Comparison of ENCODE assay signal across 17 cellular contexts in the genomic region with DNA sequence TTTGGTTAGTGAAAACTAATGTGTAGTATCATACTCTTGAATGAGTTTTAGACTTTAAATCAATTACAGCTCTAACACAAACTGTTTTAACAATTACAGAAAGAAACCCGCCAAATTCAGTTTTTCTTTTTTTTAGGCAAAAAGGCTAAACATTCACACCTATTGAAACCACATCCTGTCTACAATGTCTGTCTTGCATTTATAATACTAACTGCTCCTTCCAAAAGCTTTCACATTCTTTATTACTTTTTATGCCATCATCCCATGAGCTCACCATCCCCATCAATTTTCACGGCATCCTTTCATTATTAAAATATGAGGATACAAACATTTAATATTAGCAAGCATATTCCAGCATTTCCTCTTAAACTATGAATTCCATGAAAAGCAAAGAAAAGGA.
DNase-seq lines count a peak whose midpoint lies in the region; ATAC-seq and FAIRE-seq lines count a peak whose summit lies in the region.
"Had no signal": no experiment of that assay in that cellular context is flagged by ENCODE, and none has a peak within 500 bp of the region (broad histone marks: within the 10 kb centered on the region; RNA-seq: fewer than 3 reads in every experiment).

No MANE protein-coding gene starts in this region.

- peak overlapping the region; percentile 3 for H3K4me3 Mint-ChIP-seq in activated CD4-positive, alpha-beta T cell treated with anti-CD3 and anti-CD28 coated beads, Interleukin-2, amount 10 ng/mL, durations not matched to agents 24 days and 14 days
- H3K4me3 Mint-ChIP-seq in stimulated activated memory B cell treated with anti-CD40 and anti-IgM and Interleukin-4, amounts not matched to agents 10 μg/mL and 1 μg/mL and 100 μg/mL, for 72 hours, result no peak overlapping the region

- FAIRE-seq in endometrium (lab: Jason Lieb, UNC), result peak; percentile 18
- FAIRE-seq: H54 had no signal

- peaks cover 4% of the 10 kb centered on the region for H3K9me3 Mint-ChIP-seq in activated CD4-positive, alpha-beta T cell treated with anti-CD3 and anti-CD28 coated beads, Interleukin-2, amount 10 ng/mL, durations not matched to agents 24 days and 14 days
- no peaks in the 10 kb centered on the region for H3K9me3 Mint-ChIP-seq in stimulated activated memory B cell treated with anti-CD40 and anti-IgM and Interleukin-4, amounts not matched to agents 10 μg/mL and 1 μg/mL and 100 μg/mL, for 72 hours

- peak overlapping the region; percentile 25 for H3K27ac Mint-ChIP-seq in activated CD4-positive, alpha-beta T cell treated with anti-CD3 and anti-CD28 coated beads, Interleukin-2, amount 10 ng/mL, durations not matched to agents 24 days and 14 days
- H3K27ac Mint-ChIP-seq in stimulated activated memory B cell treated with anti-CD40 and anti-IgM and Interleukin-4, amounts not matched to agents 10 μg/mL and 1 μg/mL and 100 μg/mL, for 72 hours, result peak overlapping the region; percentile 66

- ATAC-seq in stimulated activated memory B cell treated with anti-CD40 and anti-IgM and Interleukin-4, amounts not matched to agents 10 μg/mL and 1 μg/mL and 100 μg/mL, for 72 hours, result no peak
- ATAC-seq in HG02981 (IDR thresholded peaks at IDR 0.05; ENCODE audit: unreplicated experiment), result no peak

- peaks cover 28% of the 10 kb centered on the region for H3K4me1 Mint-ChIP-seq in activated CD4-positive, alpha-beta T cell treated with anti-CD3 and anti-CD28 coated beads, Interleukin-2, amount 10 ng/mL, durations not matched to agents 24 days and 14 days
- H3K4me1 Mint-ChIP-seq in stimulated activated memory B cell treated with anti-CD40 and anti-IgM and Interleukin-4, amounts not matched to agents 10 μg/mL and 1 μg/mL and 100 μg/mL, for 72 hours, result peaks cover 26% of the 10 kb centered on the region

- H3K27me3 ChIP-seq in SJCRH30, result no peaks in the 10 kb centered on the region
- H3K27me3 ChIP-seq: tibial nerve had no signal

- H3K4me3 ChIP-seq in SK-N-MC (no peak overlapping the region), SJCRH30 (no peak overlapping the region)
- H3K4me3 ChIP-seq: lung, tibial nerve had no signal

- H3K27ac ChIP-seq in SK-N-MC, result peak overlapping the region; percentile 91
- no peak overlapping the region for H3K27ac ChIP-seq in SJCRH30

- H3K27me3 Mint-ChIP-seq in activated CD4-positive, alpha-beta T cell treated with anti-CD3 and anti-CD28 coated beads, Interleukin-2, amount 10 ng/mL, durations not matched to agents 24 days and 14 days, result no peaks in the 10 kb centered on the region
- H3K27me3 Mint-ChIP-seq in stimulated activated memory B cell treated with anti-CD40 and anti-IgM and Interleukin-4, amounts not matched to agents 10 μg/mL and 1 μg/mL and 100 μg/mL, for 72 hours, result no peaks in the 10 kb centered on the region

- intact Hi-C loops in activated CD4-positive, alpha-beta T cell treated with anti-CD3 and anti-CD28 coated beads, Interleukin-2, amount 10 ng/mL, durations not matched to agents 24 days and 14 days (cut with micrococcal nuclease), result no loop called here

- peaks cover 88% of the 10 kb centered on the region for H3K36me3 Mint-ChIP-seq in activated CD4-positive, alpha-beta T cell treated with anti-CD3 and anti-CD28 coated beads, Interleukin-2, amount 10 ng/mL, durations not matched to agents 24 days and 14 days (ENCODE audit: low read depth)
- peaks cover 74% of the 10 kb centered on the region for H3K36me3 Mint-ChIP-seq in stimulated activated memory B cell treated with anti-CD40 and anti-IgM and Interleukin-4, amounts not matched to agents 10 μg/mL and 1 μg/mL and 100 μg/mL, for 72 hours

- H3K9ac ChIP-seq in SK-N-MC (ENCODE audit: insufficient read length), result peak overlapping the region; percentile 32

- H3K9me3 ChIP-seq in SK-N-MC (ENCODE audit: low read depth, low read length) (no peaks in the 10 kb centered on the region), SJCRH30 (replicated peaks) (no peaks in the 10 kb centered on the region)
- H3K9me3 ChIP-seq: tibial nerve had no signal

- DNase-seq in activated CD4-positive, alpha-beta T cell treated with anti-CD3 and anti-CD28 coated beads, Interleukin-2, amount 10 ng/mL, durations not matched to agents 24 days and 14 days, result no peak
- no peak for DNase-seq in activated CD4-positive, alpha-beta T cell treated with anti-CD3 and anti-CD28 coated beads for 1 hour
- DNase-seq in SK-N-MC (ENCODE audit: low read depth, low spot score) (no peak), SJCRH30 (no peak), amniotic stem cell (lab: John Stamatoyannopoulos, UW) (no peak)
- DNase-seq: 8988T; activated CD4-positive, CD25-positive, alpha-beta regulatory T cell treated with anti-CD3 and anti-CD28 coated beads, Interleukin-2, amount 50 U/mL, for 72 hours; DMS 273 treated with DMSO at 0.1 percent for 48 hours; head of caudate nucleus; NCI-H187; NCI-H774 had no signal

- H3K36me3 ChIP-seq in SK-N-MC (ENCODE audit: insufficient read depth, low read length) (peaks cover 23% of the 10 kb centered on the region; the same call in 1 of the 2 replicates), SJCRH30 (no peaks in the 10 kb centered on the region)

- H3K4me1 ChIP-seq in SJCRH30, result no peaks in the 10 kb centered on the region; the same call in 1 of the 2 replicates
